2 cellular contexts compared by ENCODE assay signal in genomic region chr4:47785196-47785595, GRCh38.
TF ChIP-seq lines count a peak whose summit lies in the region.

No MANE protein-coding gene starts in this region.

TF ChIP-seq in SK-N-SH treated with all-trans-retinoic acid at 6 μM for 48 hours, 23 proteins besides CTCF, POLR2A, EP300 and RAD21 (continued from another document):
- TF ChIP-seq TCF4 (CRISPR knock-in tag; IDR thresholded peaks at IDR 0.05; ENCODE audit: borderline replicate concordance), result no peak
- TF ChIP-seq ZNF565 (CRISPR knock-in tag; conservative IDR thresholded peaks at IDR 0.05; ENCODE audit: low read depth), result no peak
- TF ChIP-seq ZFP3 (CRISPR knock-in tag; IDR thresholded peaks at IDR 0.05), result no peak
- no peak for TF ChIP-seq ZC3H10 (CRISPR knock-in tag; IDR thresholded peaks at IDR 0.05)
- TF ChIP-seq TOX (CRISPR knock-in tag; IDR thresholded peaks at IDR 0.05; ENCODE audit: borderline replicate concordance), result no peak
- TF ChIP-seq TSHZ2 (CRISPR knock-in tag; IDR thresholded peaks at IDR 0.05), result no peak
- TF ChIP-seq, protein P1, sequence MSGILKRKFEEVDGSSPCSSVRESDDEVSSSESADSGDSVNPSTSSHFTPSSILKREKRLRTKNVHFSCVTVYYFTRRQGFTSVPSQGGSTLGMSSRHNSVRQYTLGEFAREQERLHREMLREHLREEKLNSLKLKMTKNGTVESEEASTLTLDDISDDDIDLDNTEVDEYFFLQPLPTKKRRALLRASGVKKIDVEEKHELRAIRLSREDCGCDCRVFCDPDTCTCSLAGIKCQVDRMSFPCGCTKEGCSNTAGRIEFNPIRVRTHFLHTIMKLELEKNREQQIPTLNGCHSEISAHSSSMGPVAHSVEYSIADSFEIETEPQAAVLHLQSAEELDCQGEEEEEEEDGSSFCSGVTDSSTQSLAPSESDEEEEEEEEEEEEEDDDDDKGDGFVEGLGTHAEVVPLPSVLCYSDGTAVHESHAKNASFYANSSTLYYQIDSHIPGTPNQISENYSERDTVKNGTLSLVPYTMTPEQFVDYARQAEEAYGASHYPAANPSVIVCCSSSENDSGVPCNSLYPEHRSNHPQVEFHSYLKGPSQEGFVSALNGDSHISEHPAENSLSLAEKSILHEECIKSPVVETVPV (CRISPR knock-in tag; IDR thresholded peaks at IDR 0.05), result no peak
- TF ChIP-seq, protein P2, sequence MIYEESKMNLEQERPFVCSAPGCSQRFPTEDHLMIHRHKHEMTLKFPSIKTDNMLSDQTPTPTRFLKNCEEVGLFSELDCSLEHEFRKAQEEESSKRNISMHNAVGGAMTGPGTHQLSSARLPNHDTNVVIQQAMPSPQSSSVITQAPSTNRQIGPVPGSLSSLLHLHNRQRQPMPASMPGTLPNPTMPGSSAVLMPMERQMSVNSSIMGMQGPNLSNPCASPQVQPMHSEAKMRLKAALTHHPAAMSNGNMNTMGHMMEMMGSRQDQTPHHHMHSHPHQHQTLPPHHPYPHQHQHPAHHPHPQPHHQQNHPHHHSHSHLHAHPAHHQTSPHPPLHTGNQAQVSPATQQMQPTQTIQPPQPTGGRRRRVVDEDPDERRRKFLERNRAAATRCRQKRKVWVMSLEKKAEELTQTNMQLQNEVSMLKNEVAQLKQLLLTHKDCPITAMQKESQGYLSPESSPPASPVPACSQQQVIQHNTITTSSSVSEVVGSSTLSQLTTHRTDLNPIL (CRISPR knock-in tag; IDR thresholded peaks at IDR 0.05; ENCODE audit: low read depth), result no peak
- no peak for TF ChIP-seq GLIS3 (CRISPR knock-in tag; IDR thresholded peaks at IDR 0.05)
- no peak for TF ChIP-seq RARB (CRISPR knock-in tag; IDR thresholded peaks at IDR 0.05)

TF ChIP-seq in SK-N-SH, 30 proteins besides CTCF, POLR2A, EP300 and RAD21 (continued from another document):
- TF ChIP-seq ZBTB33 (IDR thresholded peaks at IDR 0.05; ENCODE audit: borderline replicate concordance, low read depth), result no peak
- no peak for TF ChIP-seq JUND (IDR thresholded peaks at IDR 0.05)
- no peak for TF ChIP-seq RFX5 (IDR thresholded peaks at IDR 0.05; ENCODE audit: low read length)
- TF ChIP-seq SIN3A (IDR thresholded peaks at IDR 0.05; ENCODE audit: borderline replicate concordance, low read depth, low read length), result no peak
- TF ChIP-seq GATA2 (CRISPR knock-in tag; IDR thresholded peaks at IDR 0.05), result no peak
- TF ChIP-seq FOXJ3 (CRISPR knock-in tag; IDR thresholded peaks at IDR 0.05), result no peak
